ENCODE assay signal across 16 cellular contexts in the genomic region with DNA sequence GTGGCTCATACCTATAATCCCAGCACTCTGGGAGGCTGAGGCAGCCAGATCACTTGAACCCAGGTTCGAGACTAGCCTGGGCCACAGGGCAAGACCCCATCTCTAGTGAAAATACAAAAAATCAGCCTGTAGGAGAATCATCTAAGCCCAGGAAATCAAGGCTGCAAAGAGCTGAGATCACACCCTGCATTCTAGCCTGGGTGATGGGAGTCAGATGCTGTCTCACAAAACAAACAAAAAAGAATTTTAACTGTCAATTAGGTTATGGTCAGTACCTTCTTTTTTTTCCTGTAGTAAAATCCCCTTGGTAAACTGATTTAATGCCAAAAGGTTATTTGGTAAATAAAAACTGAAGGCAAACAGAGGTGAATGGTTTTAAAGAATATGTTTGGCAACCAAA. TPM values are rescaled to one million over a fixed set of nuclear protein-coding genes. Genes with fewer than 3 reads are reported as not detected.
DNase-seq lines count a peak whose midpoint lies in the region; ATAC-seq and TF ChIP-seq lines count a peak whose summit lies in the region.
"Had no signal": no experiment of that assay in that cellular context is flagged by ENCODE, and none has a peak within 500 bp of the region (broad histone marks: within the 10 kb centered on the region; RNA-seq: fewer than 3 reads in every experiment).

No MANE protein-coding gene starts in this region.

- H3F3A ChIP-seq in PC-3 (ENCODE audit: low read length, unreplicated experiment) = no peaks in the 10 kb centered on the region

- intact Hi-C loops in PC-3 (cut with micrococcal nuclease) = no loop called here

- H3K36me3 Mint-ChIP-seq in nephron progenitor cell (ENCODE audit: low read depth) = peaks cover 51% of the 10 kb centered on the region
- H3K36me3 Mint-ChIP-seq in naive thymus-derived CD8-positive, alpha-beta T cell = peaks cover 6 to 68% (median 27%) of the 10 kb centered on the region in 3 donors

- H3K4me3 ChIP-seq in PC-3 (ENCODE audit: low read length) (no peak overlapping the region), H7 (ENCODE audit: insufficient read depth, low read depth, low read length) (no peak overlapping the region)
- H3K4me3 ChIP-seq: BLaER1 had no signal

- H3K4me1 ChIP-seq in PC-3 (ENCODE audit: insufficient read depth, low read length) = peaks cover 13% of the 10 kb centered on the region
- H3K4me1 ChIP-seq: BLaER1 had no signal

- no peaks in the 10 kb centered on the region for H4K20me1 ChIP-seq in PC-3 (ENCODE audit: low read length)

- no peak overlapping the region for H2AFZ ChIP-seq in PC-3 (ENCODE audit: low read length)

- H3K4me1 Mint-ChIP-seq in nephron progenitor cell = no peaks in the 10 kb centered on the region
- H3K4me1 Mint-ChIP-seq in naive thymus-derived CD8-positive, alpha-beta T cell = peaks cover 10 to 32% (median 29%) of the 10 kb centered on the region in 4 donors

- no peak overlapping the region for H3K4me3 Mint-ChIP-seq in nephron progenitor cell
- no peak overlapping the region for H3K4me3 Mint-ChIP-seq in naive thymus-derived CD8-positive, alpha-beta T cell
- H3K4me3 Mint-ChIP-seq: B cell; CD14-positive monocyte; CD4-positive, alpha-beta memory T cell had no signal

- no peak overlapping the region for H3K4me2 ChIP-seq in PC-3 (ENCODE audit: low read length)
- H3K4me2 ChIP-seq: BLaER1 had no signal

- DNase-seq in EH (ENCODE audit: low read depth) (peak; percentile 10), PC-3 (peak; percentile 44), nephron progenitor cell (no peak), SHP77 (lab: John Stamatoyannopoulos, UW) (no peak), H7 (no peak)
- no peak for DNase-seq in naive thymus-derived CD8-positive, alpha-beta T cell
- DNase-seq: Calu3; CD4-positive, alpha-beta memory T cell; COR-L47; DMS53; DMS79 treated with DMSO at 0.1 percent for 48 hours; GOT3 had no signal

- 0 out of 2 replicates have a peak, but pooled peaks cover 10% of the 10 kb centered on the region for H3K79me2 ChIP-seq in PC-3 (ENCODE audit: low read length)

- peak overlapping the region; percentile 12 for H3K27ac Mint-ChIP-seq in nephron progenitor cell
- H3K27ac Mint-ChIP-seq in naive thymus-derived CD8-positive, alpha-beta T cell = peak overlapping the region in 1 of 10 donors; percentile 12
- H3K27ac Mint-ChIP-seq: B cell, CD14-positive monocyte had no signal

- CTCF ChIA-PET in PC-3 (lab: Charles Lee) = no interaction called here

- H3K9me2 ChIP-seq in PC-3 (replicated peaks; ENCODE audit: low read length) = no peaks in the 10 kb centered on the region

- no peaks in the 10 kb centered on the region for H3K9me3 ChIP-seq in PC-3 (ENCODE audit: low read length)
- H3K9me3 ChIP-seq: BLaER1 had no signal

- no peaks in the 10 kb centered on the region for H3K36me3 ChIP-seq in PC-3 (ENCODE audit: low read depth, low read length)
- no peaks in the 10 kb centered on the region for H3K36me3 ChIP-seq in H7 (replicated peaks; ENCODE audit: control insufficient read depth, insufficient read depth, low read length)

- no peaks in the 10 kb centered on the region for H3K9me3 Mint-ChIP-seq in nephron progenitor cell
- H3K9me3 Mint-ChIP-seq in naive thymus-derived CD8-positive, alpha-beta T cell = no peaks in the 10 kb centered on the region
- H3K9me3 Mint-ChIP-seq: CD14-positive monocyte; CD4-positive, alpha-beta memory T cell had no signal

- H3K27me3 Mint-ChIP-seq in nephron progenitor cell (ENCODE audit: low read depth, poor library complexity) = no peaks in the 10 kb centered on the region
- H3K27me3 Mint-ChIP-seq in naive thymus-derived CD8-positive, alpha-beta T cell = no peaks in the 10 kb centered on the region
- H3K27me3 Mint-ChIP-seq: B cell; CD4-positive, alpha-beta memory T cell had no signal

- no peaks in the 10 kb centered on the region for H3K27me3 ChIP-seq in PC-3 (ENCODE audit: low read length)
- no peaks in the 10 kb centered on the region for H3K27me3 ChIP-seq in H7 (ENCODE audit: control insufficient read depth, insufficient read depth, low read length)
- H3K27me3 ChIP-seq: BLaER1 had no signal

- BruUV-seq in PC-3 (replicated peaks; lab: Mats Ljungman, UMichigan) = no TSS peak

- POLR2A ChIA-PET in PC-3 (lab: Charles Lee; ENCODE audit: unreplicated experiment) = no interaction called here
- POLR2A ChIA-PET in naive thymus-derived CD8-positive, alpha-beta T cell (lab: Charles Lee) = no interaction called here

- no peak for TF ChIP-seq CTCF in PC-3 (conservative IDR thresholded peaks at IDR 0.05; ENCODE audit: low read depth, low read length)
- TF ChIP-seq CTCF in nephron progenitor cell (IDR thresholded peaks at IDR 0.05) = no peak

- H3K9ac ChIP-seq in PC-3 (ENCODE audit: low read length) = no peak overlapping the region
- H3K9ac ChIP-seq: BLaER1 had no signal

- no peak overlapping the region for H3K27ac ChIP-seq in PC-3 (ENCODE audit: low read length)
- H3K27ac ChIP-seq: BLaER1 had no signal

- peak; percentile 99 for ATAC-seq in PC-3
- ATAC-seq in naive thymus-derived CD8-positive, alpha-beta T cell = no peak
- ATAC-seq: HCT116 had no signal

RNA-seq across cellular contexts. Expression of gene TMCC1, which starts 29.0 kb away (rescaled TPM):
- total RNA-seq in PC-3 (2014; rRNA removed) = 6.2 and 8.5 TPM in 2 replicates
- total RNA-seq in H7 (2014; rRNA removed; shearing (Covaris generic)) = 24.5 and 29.9 TPM in 2 replicates
- 10 to 100 TPM; 33.6 to 34.9 TPM for total RNA-seq in naive thymus-derived CD8-positive, alpha-beta T cell
- 1 to 10 TPM; 4.2 to 6.3 (median 5.8) TPM for polyA plus RNA-seq in naive thymus-derived CD8-positive, alpha-beta T cell

Comparison
In these comparisons a context has a peak if more than half of its experiments do, and no peak if none do; other contexts are left out.
1. DNase-seq: peak in EH (single experiment) and PC-3 (single experiment); none in nephron progenitor cell (single experiment), SHP77 (0 of 2), H7 (single experiment) and naive thymus-derived CD8-positive, alpha-beta T cell (0 of 10).